Comparison of ENCODE assay signal across 24 cellular contexts in genomic region chr17:5958850-5959249, GRCh38.
"Had no signal": no experiment of that assay in that cellular context is flagged by ENCODE, and none has a peak within 500 bp of the region (broad histone marks: within the 10 kb centered on the region; RNA-seq: fewer than 3 reads in every experiment).

No MANE protein-coding gene starts in this region.

- H3K4me1 ChIP-seq: Peyer's patch, SJCRH30 had no signal

- H3K9me3 ChIP-seq: Peyer's patch, SJCRH30 had no signal

- DNase-seq: Kasumi-1; NCI-H1092; NCI-H1436; NCI-H187; NCI-H2029; NCI-H2081 treated with DMSO at 0.1 percent for 48 hours; NCI-H2171; NCI-H226; NCI-H446; NCI-H510A; NCI-H524 treated with DMSO at 0.1 percent for 48 hours; NCI-H69; NCI-H774; NK-92 treated with Interleukin-12 subunit alpha and Interleukin-12 subunit beta, amount 100 ng/mL, for 24 hours; PC-9; Peyer's patch; SHP77 treated with DMSO at 0.1 percent for 48 hours; SJCRH30 had no signal

- H2AFZ ChIP-seq: PC-9 had no signal

- H3K4me3 ChIP-seq: K562, PC-9, Peyer's patch, SJCRH30 had no signal

- H3K36me3 ChIP-seq: Peyer's patch, SJCRH30 had no signal

- H3K4me3 Mint-ChIP-seq: IgD-negative memory B cell had no signal

- H3K27ac Mint-ChIP-seq: IgD-negative memory B cell had no signal

- H3K27me3 ChIP-seq: Peyer's patch, SJCRH30 had no signal

- H3K4me2 ChIP-seq: KMS-11, PC-9 had no signal

- H3K9ac ChIP-seq: KMS-11 had no signal

- ATAC-seq: K562, Right ventricle myocardium inferior, SK-N-SH treated with all-trans-retinoic acid at 6 μM for 48 hours had no signal

- H3K36me3 Mint-ChIP-seq: IgD-negative memory B cell had no signal

- H3K4me1 Mint-ChIP-seq: IgD-negative memory B cell had no signal

- H3K27ac ChIP-seq: HL-60, KMS-11, PC-9, Peyer's patch, SJCRH30 had no signal
